ENCODE assay signal across 22 cellular contexts in the genomic region with DNA sequence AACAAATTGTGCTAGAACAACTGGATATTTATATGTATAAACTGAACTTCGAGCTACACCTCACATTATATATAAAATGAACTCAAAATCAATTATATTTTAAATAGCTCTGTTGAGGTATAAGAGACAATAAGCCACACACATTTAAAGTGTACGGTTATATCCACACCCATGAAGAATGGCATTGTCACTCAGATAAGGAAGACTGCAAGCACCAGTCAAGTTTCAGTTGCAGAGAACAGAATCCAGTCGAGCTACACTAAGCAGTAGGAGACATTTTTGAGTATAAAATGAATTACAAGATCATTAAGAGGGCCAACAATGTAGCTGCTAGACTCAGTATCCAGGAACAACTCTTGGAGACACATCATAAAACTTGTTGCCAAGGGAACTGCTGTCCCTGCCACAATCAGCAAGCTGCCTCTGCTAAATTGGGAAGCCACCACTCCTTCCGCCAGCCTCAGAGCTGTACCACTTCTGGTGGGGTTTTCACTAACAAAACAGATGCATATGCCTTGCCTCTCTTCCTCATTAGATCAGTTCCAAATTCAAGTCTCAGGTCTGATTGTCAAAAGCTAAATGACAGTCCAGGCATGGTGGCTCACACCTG. TPM values are rescaled to one million over a fixed set of nuclear protein-coding genes. Genes with fewer than 3 reads are reported as not detected.
"Had no signal": no experiment of that assay in that cellular context is flagged by ENCODE, and none has a peak within 500 bp of the region (broad histone marks: within the 10 kb centered on the region; RNA-seq: fewer than 3 reads in every experiment).

No MANE protein-coding gene starts in this region.

- H2AFZ ChIP-seq: parathyroid adenoma had no signal

- H3K9me3 ChIP-seq: suprapubic skin, vagina had no signal

- H3K4me1 ChIP-seq: gastroesophageal sphincter, heart right ventricle, parathyroid adenoma, suprapubic skin, vagina had no signal

- H3K36me3 ChIP-seq: gastroesophageal sphincter, heart right ventricle, suprapubic skin, vagina had no signal

- H3K4me1 Mint-ChIP-seq: activated CD4-positive, alpha-beta T cell treated with anti-CD3 and anti-CD28 coated beads, Interleukin-2, amount 10 ng/mL, durations not matched to agents 7 days and 5 days; immature natural killer cell had no signal

- H3K27ac ChIP-seq: gastroesophageal sphincter, heart right ventricle, parathyroid adenoma, suprapubic skin, vagina had no signal

- H3K9ac ChIP-seq: parathyroid adenoma had no signal

- DNase-seq: activated CD4-positive, alpha-beta T cell treated with anti-CD3 and anti-CD28 coated beads, Interleukin-2, amount 10 ng/mL, durations not matched to agents 7 days and 5 days; activated CD8-positive, alpha-beta memory T cell treated with anti-CD3 and anti-CD28 coated beads, Interleukin-2, amount 50 U/mL, for 4 hours; activated effector memory CD4-positive, alpha-beta T cell treated with Interleukin-2 at 50 U/mL for 16 hours; activated naive CD4-positive, alpha-beta T cell treated with anti-CD3 and anti-CD28 coated beads, Interleukin-2, amount 50 U/mL, for 16 hours; activated T-cell treated with anti-CD3 and anti-CD28 coated beads, Interleukin-2, amount 50 U/mL, for 4 hours; cerebellar nuclear complex; effector CD4-positive, alpha-beta T cell; heart right ventricle; immature natural killer cell; mesendoderm; stimulated activated CD4-positive, alpha-beta T cell treated with anti-CD3 and anti-CD28 coated beads, Interleukin-12 subunit alpha, Interleukin-12 subunit beta, amount 100 ng/mL, for 4 hours; stimulated activated CD4-positive, alpha-beta T cell treated with anti-CD3 and anti-CD28 coated beads, Interleukin-1b, Interleukin-23, amount 100 ng/mL, for 48 hours; trophoblast cell had no signal

- H3K27me3 ChIP-seq: gastroesophageal sphincter, heart right ventricle, suprapubic skin, vagina had no signal

- H3K4me3 ChIP-seq: gastroesophageal sphincter, heart right ventricle, suprapubic skin, vagina had no signal

- H3K9me3 Mint-ChIP-seq: activated CD4-positive, alpha-beta T cell treated with anti-CD3 and anti-CD28 coated beads, Interleukin-2, amount 10 ng/mL, durations not matched to agents 7 days and 5 days; immature natural killer cell; T-helper 1 cell treated with Interleukin-12 subunit alpha and Interleukin-12 subunit beta and Interleukin-4 antibody, amounts not matched to agents 30 μg/mL and 1 μg/mL, for 36 hours had no signal

- H3K79me2 ChIP-seq: parathyroid adenoma had no signal

- H3K36me3 Mint-ChIP-seq: immature natural killer cell had no signal

- H3K27ac Mint-ChIP-seq: activated CD4-positive, alpha-beta T cell treated with anti-CD3 and anti-CD28 coated beads, Interleukin-2, amount 10 ng/mL, durations not matched to agents 7 days and 5 days; immature natural killer cell; nephron; stimulated activated naive CD8-positive, alpha-beta T cell treated with anti-CD3 and anti-CD28 coated beads, Interleukin-15, Interleukin-2, amounts not matched to agents 100 ng/mL and 50 ng/mL, for 24 hours; T-helper 1 cell treated with Interleukin-12 subunit alpha and Interleukin-12 subunit beta and Interleukin-4 antibody, amounts not matched to agents 30 μg/mL and 1 μg/mL, for 36 hours had no signal

- H3K4me3 Mint-ChIP-seq: activated CD4-positive, alpha-beta T cell treated with anti-CD3 and anti-CD28 coated beads, Interleukin-2, amount 10 ng/mL, durations not matched to agents 7 days and 5 days; activated T-cell treated with anti-CD3 and anti-CD28 coated beads, Interleukin-2, amount 50 U/mL, for 4 hours; immature natural killer cell; nephron; stimulated activated naive CD8-positive, alpha-beta T cell treated with anti-CD3 and anti-CD28 coated beads, Interleukin-15, Interleukin-2, amounts not matched to agents 100 ng/mL and 50 ng/mL, for 24 hours; T-helper 1 cell treated with Interleukin-12 subunit alpha and Interleukin-12 subunit beta and Interleukin-4 antibody, amounts not matched to agents 30 μg/mL and 1 μg/mL, for 36 hours had no signal

- ATAC-seq: activated CD4-positive, CD25-positive, alpha-beta regulatory T cell treated with anti-CD3 and anti-CD28 coated beads, Interleukin-2, amount 50 U/mL, for 24 hours; activated T-cell treated with anti-CD3 and anti-CD28 coated beads, Interleukin-2, amount 50 U/mL, for 4 hours; esophagus mucosa; gastroesophageal sphincter had no signal

RNA-seq across cellular contexts. Expression of gene GPNMB, which starts 19.6 kb away (rescaled TPM):
- total RNA-seq: activated CD4-positive, alpha-beta T cell treated with anti-CD3 and anti-CD28 coated beads, Interleukin-2, amount 10 ng/mL, durations not matched to agents 7 days and 5 days had no signal
